Comparison of ENCODE assay signal across 24 cellular contexts in the genomic region with DNA sequence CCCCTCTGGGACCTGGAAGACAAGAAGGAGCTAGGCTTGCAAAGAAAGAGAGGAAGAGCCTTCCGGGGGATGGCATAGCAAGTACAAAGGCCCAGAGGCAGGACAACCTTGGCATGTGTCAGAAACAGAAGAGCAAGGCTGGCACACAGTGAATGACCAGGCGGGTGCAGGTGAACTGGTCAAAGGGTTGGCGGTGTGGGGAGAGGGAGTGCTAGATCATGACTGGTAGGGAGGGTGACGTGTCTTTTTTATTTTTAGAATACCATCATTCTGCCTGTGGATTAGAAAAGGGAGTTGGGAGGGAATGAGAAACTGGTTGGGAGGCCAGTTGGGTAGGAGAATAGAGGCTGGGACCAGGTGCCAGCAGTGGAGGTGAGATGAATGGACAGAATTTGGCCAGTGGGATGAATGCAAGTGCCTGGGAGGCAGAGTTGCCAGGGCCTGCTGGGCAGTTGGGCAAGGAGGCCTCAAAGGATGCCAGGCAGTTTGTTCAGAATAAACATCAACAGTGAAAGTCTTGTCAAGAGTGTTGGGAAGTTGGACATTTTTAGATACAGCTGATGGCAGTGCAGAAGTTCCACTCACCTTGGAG.
"Had no signal": no experiment of that assay in that cellular context is flagged by ENCODE, and none has a peak within 500 bp of the region (broad histone marks: within the 10 kb centered on the region; RNA-seq: fewer than 3 reads in every experiment).

No MANE protein-coding gene starts in this region.

- H3K27ac ChIP-seq: body of pancreas, foreskin keratinocyte, neural progenitor cell, skin epidermis, thoracic aorta, uterus had no signal

- DNase-seq: activated B cell treated with CpG ODN at 0.5 μM for 24 hours; activated CD4-positive, alpha-beta T cell treated with anti-CD3 and anti-CD28 coated beads, Interleukin-2, amount 50 U/mL, for 1 hour; activated CD8-positive, alpha-beta memory T cell treated with anti-CD3 and anti-CD28 coated beads, Interleukin-2, amount 10 ng/mL, durations not matched to agents 7 days and 5 days; activated CD8-positive, alpha-beta T cell treated with anti-CD3 and anti-CD28 coated beads for 36 hours; activated naive CD4-positive, alpha-beta T cell; activated T-cell treated with anti-CD3 and anti-CD28 coated beads, Interleukin-2, amount 50 U/mL, for 72 hours; body of pancreas; foreskin keratinocyte; mesenchymal stem cell; naive thymus-derived CD8-positive, alpha-beta T cell; posterior cingulate gyrus; stimulated activated CD4-positive, alpha-beta T cell treated with anti-CD3 and anti-CD28 coated beads, Interleukin-12 subunit alpha, Interleukin-12 subunit beta, amount 100 ng/mL, for 4 hours; stimulated activated CD4-positive, alpha-beta T cell treated with anti-CD3 and anti-CD28 coated beads, Interleukin-4, amount 100 ng/mL, for 1 hour; T-helper 1 cell; trophoblast cell; uterus had no signal

- H3K27me3 ChIP-seq: body of pancreas, foreskin keratinocyte, neural progenitor cell, uterus had no signal

- H3K4me1 ChIP-seq: body of pancreas, foreskin keratinocyte, neural progenitor cell, uterus had no signal

- H3K4me3 Mint-ChIP-seq: activated B cell treated with CpG ODN at 0.5 μM for 24 hours; activated CD8-positive, alpha-beta memory T cell treated with anti-CD3 and anti-CD28 coated beads, Interleukin-2, amount 10 ng/mL, durations not matched to agents 7 days and 5 days; activated CD8-positive, alpha-beta T cell treated with anti-CD3 and anti-CD28 coated beads for 36 hours; activated T-cell treated with anti-CD3 and anti-CD28 coated beads, Interleukin-2, amount 50 U/mL, for 72 hours; naive thymus-derived CD8-positive, alpha-beta T cell; neural progenitor cell; stimulated activated naive CD8-positive, alpha-beta T cell treated with anti-CD3 and anti-CD28 coated beads, Interleukin-15, Interleukin-2, amounts not matched to agents 100 ng/mL and 50 ng/mL, for 24 hours; T-helper 2 cell treated with Interferon-gamma antibody and Interleukin-4, amounts not matched to agents 5 μg/mL and 100 μg/mL, for 36 hours had no signal

- H3K4me1 Mint-ChIP-seq: activated B cell treated with CpG ODN at 0.5 μM for 24 hours; activated CD8-positive, alpha-beta memory T cell treated with anti-CD3 and anti-CD28 coated beads, Interleukin-2, amount 10 ng/mL, durations not matched to agents 7 days and 5 days; naive thymus-derived CD8-positive, alpha-beta T cell had no signal

- H3K4me3 ChIP-seq: body of pancreas, neural progenitor cell, skin epidermis, thoracic aorta, uterus had no signal

- H3K9me3 Mint-ChIP-seq: activated B cell treated with CpG ODN at 0.5 μM for 24 hours; activated CD8-positive, alpha-beta T cell treated with anti-CD3 and anti-CD28 coated beads for 36 hours; activated naive CD4-positive, alpha-beta T cell treated with anti-CD3 and anti-CD28 coated beads, Interleukin-2, amount 50 U/mL, for 72 hours; activated T-cell treated with anti-CD3 and anti-CD28 coated beads, Interleukin-2, amount 50 U/mL, for 72 hours; neural progenitor cell; stimulated activated naive CD8-positive, alpha-beta T cell treated with anti-CD3 and anti-CD28 coated beads, Interleukin-15, Interleukin-2, amounts not matched to agents 100 ng/mL and 50 ng/mL, for 24 hours; T-helper 2 cell treated with Interferon-gamma antibody and Interleukin-4, amounts not matched to agents 5 μg/mL and 100 μg/mL, for 36 hours had no signal

- H3K36me3 Mint-ChIP-seq: activated CD8-positive, alpha-beta memory T cell treated with anti-CD3 and anti-CD28 coated beads, Interleukin-2, amount 10 ng/mL, durations not matched to agents 7 days and 5 days; activated naive CD4-positive, alpha-beta T cell treated with anti-CD3 and anti-CD28 coated beads, Interleukin-2, amount 50 U/mL, for 72 hours; naive thymus-derived CD8-positive, alpha-beta T cell; neural progenitor cell had no signal

- ATAC-seq: activated CD8-positive, alpha-beta memory T cell treated with anti-CD3 and anti-CD28 coated beads, Interleukin-2, amount 10 ng/mL, durations not matched to agents 7 days and 5 days; activated CD8-positive, alpha-beta T cell treated with anti-CD3 and anti-CD28 coated beads for 36 hours; activated naive CD4-positive, alpha-beta T cell treated with anti-CD3 and anti-CD28 coated beads, Interleukin-2, amount 50 U/mL, for 72 hours; activated T-cell treated with anti-CD3 and anti-CD28 coated beads, Interleukin-2, amount 50 U/mL, for 72 hours; body of pancreas; esophagus mucosa; foreskin keratinocyte; naive thymus-derived CD8-positive, alpha-beta T cell; sciatic nerve had no signal

- H3K27ac Mint-ChIP-seq: activated B cell treated with CpG ODN at 0.5 μM for 24 hours; activated CD8-positive, alpha-beta memory T cell treated with anti-CD3 and anti-CD28 coated beads, Interleukin-2, amount 10 ng/mL, durations not matched to agents 7 days and 5 days; activated CD8-positive, alpha-beta T cell treated with anti-CD3 and anti-CD28 coated beads for 36 hours; activated naive CD4-positive, alpha-beta T cell treated with anti-CD3 and anti-CD28 coated beads, Interleukin-2, amount 50 U/mL, for 72 hours; activated T-cell treated with anti-CD3 and anti-CD28 coated beads, Interleukin-2, amount 50 U/mL, for 72 hours; naive thymus-derived CD8-positive, alpha-beta T cell; neural progenitor cell; stimulated activated naive CD8-positive, alpha-beta T cell treated with anti-CD3 and anti-CD28 coated beads, Interleukin-15, Interleukin-2, amounts not matched to agents 100 ng/mL and 50 ng/mL, for 24 hours; T-helper 2 cell treated with Interferon-gamma antibody and Interleukin-4, amounts not matched to agents 5 μg/mL and 100 μg/mL, for 36 hours had no signal

- H3K9me3 ChIP-seq: body of pancreas, thoracic aorta, uterus had no signal

- H3K36me3 ChIP-seq: neural progenitor cell, thoracic aorta, uterus had no signal
